Comparison of ENCODE assay signal across 37 cellular contexts in the genomic region with DNA sequence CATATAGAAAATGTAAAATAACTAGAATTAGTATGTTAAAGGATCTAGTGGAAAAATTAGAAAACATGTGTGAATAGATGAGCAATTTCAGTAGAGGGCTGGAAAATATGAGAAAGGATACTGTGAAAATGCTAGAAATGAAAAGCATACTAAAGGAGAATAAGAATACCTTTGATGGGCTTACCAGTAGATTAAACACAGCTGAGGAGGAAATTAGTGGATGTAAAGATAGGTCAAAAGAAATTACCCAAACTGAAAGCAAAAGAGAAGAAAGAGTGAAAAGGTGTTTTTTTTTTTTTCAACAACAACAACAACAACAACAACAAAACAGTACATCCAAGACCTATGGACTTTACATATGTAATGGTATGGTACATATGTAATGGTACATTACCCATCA.
"Had no signal": no experiment of that assay in that cellular context is flagged by ENCODE, and none has a peak within 500 bp of the region (broad histone marks: within the 10 kb centered on the region; RNA-seq: fewer than 3 reads in every experiment).

No MANE protein-coding gene starts in this region.

- H3K36me3 Mint-ChIP-seq: brain had no signal

- ATAC-seq: activated CD8-positive, alpha-beta T cell treated with anti-CD3 and anti-CD28 coated beads for 36 hours; activated T-cell treated with anti-CD3 and anti-CD28 coated beads, Interleukin-2, amount 50 U/mL, for 4 hours; activated T-cell treated with anti-CD3 and anti-CD28 coated beads, Interleukin-2, amount 50 U/mL, for 72 hours; activated T-helper 17 cell treated with anti-CD3 and anti-CD28 coated beads, Interleukin-2, amount 50 U/mL, for 72 hours had no signal

- H3K4me1 Mint-ChIP-seq: activated B cell treated with CpG ODN at 0.5 μM for 24 hours; activated CD4-positive, alpha-beta T cell treated with anti-CD3 and anti-CD28 coated beads, Interleukin-2, amount 10 ng/mL, durations not matched to agents 24 days and 14 days; activated naive CD8-positive, alpha-beta T cell treated with anti-CD3 and anti-CD28 coated beads for 36 hours; central memory CD8-positive, alpha-beta T cell had no signal

- FAIRE-seq: bronchial epithelial cell, TTC549 had no signal

- H3K4me3 ChIP-seq: adrenal gland, cardiac muscle cell had no signal

- H3K27me3 ChIP-seq: adrenal gland, cardiac muscle cell had no signal

- H3K9me3 ChIP-seq: adrenal gland had no signal

- H3K27ac Mint-ChIP-seq: activated B cell treated with CpG ODN at 0.5 μM for 24 hours; activated CD4-positive, alpha-beta memory T cell treated with anti-CD3 and anti-CD28 coated beads for 36 hours; activated CD4-positive, alpha-beta T cell treated with anti-CD3 and anti-CD28 coated beads, Interleukin-2, amount 10 ng/mL, durations not matched to agents 24 days and 14 days; activated CD8-positive, alpha-beta T cell treated with anti-CD3 and anti-CD28 coated beads for 36 hours; activated naive CD4-positive, alpha-beta T cell treated with anti-CD3 and anti-CD28 coated beads for 36 hours; activated naive CD4-positive, alpha-beta T cell treated with anti-CD3 and anti-CD28 coated beads, Interleukin-2, amount 50 U/mL, for 72 hours; activated naive CD8-positive, alpha-beta T cell treated with anti-CD3 and anti-CD28 coated beads for 36 hours; activated T-cell treated with anti-CD3 and anti-CD28 coated beads, Interleukin-2, amount 50 U/mL, for 72 hours; activated T-helper 1 cell treated with anti-CD3 and anti-CD28 coated beads, Interleukin-12 subunit alpha, Interleukin-12 subunit beta, Interleukin-2, Interleukin-4 antibody, amounts not matched to agents 30 ng/mL and 10 ng/mL and 1 ng/mL, durations not matched to agents 14 hours and 24 hours and 36 hours; activated T-helper 17 cell treated with anti-CD3 and anti-CD28 coated beads, Interleukin-2, amount 50 U/mL, for 72 hours; brain; T-helper 1 cell treated with Interleukin-12 subunit alpha and Interleukin-12 subunit beta and Interleukin-4 antibody, amounts not matched to agents 30 μg/mL and 1 μg/mL, for 36 hours; T-helper 2 cell treated with Interferon-gamma antibody and Interleukin-4, amounts not matched to agents 5 μg/mL and 100 μg/mL, for 36 hours had no signal

- H3K27ac ChIP-seq: adrenal gland, cardiac muscle cell, VCaP had no signal

- H3K36me3 ChIP-seq: adrenal gland, cardiac muscle cell had no signal

- DNase-seq: activated B cell treated with CpG ODN at 0.5 μM for 24 hours; activated CD4-positive, alpha-beta memory T cell treated with anti-CD3 and anti-CD28 coated beads for 36 hours; activated CD4-positive, alpha-beta T cell treated with anti-CD3 and anti-CD28 coated beads for 4 hours; activated CD4-positive, alpha-beta T cell treated with anti-CD3 and anti-CD28 coated beads, Interleukin-2, amount 10 ng/mL, durations not matched to agents 24 days and 14 days; activated CD4-positive, alpha-beta T cell treated with anti-CD3 and anti-CD28 coated beads, Interleukin-2, amount 50 U/mL, for 1 hour; activated CD4-positive, alpha-beta T cell treated with anti-CD3 and anti-CD28 coated beads, Interleukin-2, amount 50 U/mL, for 4 hours; activated CD4-positive, CD25-positive, alpha-beta regulatory T cell treated with anti-CD3 and anti-CD28 coated beads, Interleukin-2, amount 50 U/mL, for 72 hours; activated CD8-positive, alpha-beta memory T cell treated with anti-CD3 and anti-CD28 coated beads, Interleukin-2, amount 50 U/mL, for 4 hours; activated CD8-positive, alpha-beta T cell treated with anti-CD3 and anti-CD28 coated beads for 36 hours; activated effector memory CD4-positive, alpha-beta T cell treated with anti-CD3 and anti-CD28 coated beads, Interleukin-2, amount 50 U/mL, for 16 hours; activated gamma-delta T cell treated with Interleukin-2 at 50 U/mL for 16 hours; activated naive CD4-positive, alpha-beta T cell; activated naive CD4-positive, alpha-beta T cell treated with anti-CD3 and anti-CD28 coated beads for 36 hours; activated naive CD4-positive, alpha-beta T cell treated with anti-CD3 and anti-CD28 coated beads, Interleukin-2, amount 50 U/mL, for 16 hours; activated naive CD8-positive, alpha-beta T cell treated with anti-CD3 and anti-CD28 coated beads for 36 hours; activated T-cell treated with anti-CD3 and anti-CD28 coated beads for 4 hours; activated T-cell treated with anti-CD3 and anti-CD28 coated beads, Interleukin-2, amount 50 U/mL, for 1 hour; activated T-cell treated with anti-CD3 and anti-CD28 coated beads, Interleukin-2, amount 50 U/mL, for 4 hours; activated T-cell treated with anti-CD3 and anti-CD28 coated beads, Interleukin-2, amount 50 U/mL, for 72 hours; adrenal gland; amniotic stem cell; aorta; caudate nucleus; cerebellar nuclear complex; T-helper 2 cell; T-helper 9 cell had no signal

- H3K4me3 Mint-ChIP-seq: activated B cell treated with CpG ODN at 0.5 μM for 24 hours; activated CD4-positive, alpha-beta memory T cell treated with anti-CD3 and anti-CD28 coated beads for 36 hours; activated CD4-positive, alpha-beta T cell treated with anti-CD3 and anti-CD28 coated beads, Interleukin-2, amount 10 ng/mL, durations not matched to agents 24 days and 14 days; activated CD8-positive, alpha-beta T cell treated with anti-CD3 and anti-CD28 coated beads for 36 hours; activated naive CD4-positive, alpha-beta T cell treated with anti-CD3 and anti-CD28 coated beads for 36 hours; activated naive CD8-positive, alpha-beta T cell treated with anti-CD3 and anti-CD28 coated beads for 36 hours; activated T-cell treated with anti-CD3 and anti-CD28 coated beads, Interleukin-2, amount 50 U/mL, for 4 hours; activated T-cell treated with anti-CD3 and anti-CD28 coated beads, Interleukin-2, amount 50 U/mL, for 72 hours; activated T-helper 1 cell treated with anti-CD3 and anti-CD28 coated beads, Interleukin-12 subunit alpha, Interleukin-12 subunit beta, Interleukin-2, Interleukin-4 antibody, amounts not matched to agents 30 ng/mL and 10 ng/mL and 1 ng/mL, durations not matched to agents 14 hours and 24 hours and 36 hours; activated T-helper 17 cell treated with anti-CD3 and anti-CD28 coated beads, Interleukin-2, amount 50 U/mL, for 72 hours; brain; central memory CD8-positive, alpha-beta T cell; T-helper 1 cell treated with Interleukin-12 subunit alpha and Interleukin-12 subunit beta and Interleukin-4 antibody, amounts not matched to agents 30 μg/mL and 1 μg/mL, for 36 hours; T-helper 2 cell treated with Interferon-gamma antibody and Interleukin-4, amounts not matched to agents 5 μg/mL and 100 μg/mL, for 36 hours had no signal
